ENCODE assay signal across 23 cellular contexts in genomic region chr17:4125552-4125951, GRCh38. TPM values are rescaled to one million over a fixed set of nuclear protein-coding genes. Genes with fewer than 3 reads are reported as not detected.
DNase-seq lines count a peak whose midpoint lies in the region; ATAC-seq lines count a peak whose summit lies in the region.
"Had no signal": no experiment of that assay in that cellular context is flagged by ENCODE, and none has a peak within 500 bp of the region (broad histone marks: within the 10 kb centered on the region; RNA-seq: fewer than 3 reads in every experiment).

No MANE protein-coding gene starts in this region.

- 86 to 90% methylated on average over 1 of the region's 1 CpG for WGBS in ectodermal cell, 2 experiments

- no peaks in the 10 kb centered on the region for H3K27me3 Mint-ChIP-seq in activated naive CD4-positive, alpha-beta T cell treated with anti-CD3 and anti-CD28 coated beads, Interleukin-2, amount 50 U/mL, for 24 hours
- no peaks in the 10 kb centered on the region for H3K27me3 Mint-ChIP-seq in activated naive CD4-positive, alpha-beta T cell treated with anti-CD3 and anti-CD28 coated beads, Interleukin-2, amount 10 ng/mL, durations not matched to agents 7 days and 5 days
- H3K27me3 Mint-ChIP-seq: activated CD8-positive, alpha-beta memory T cell treated with anti-CD3 and anti-CD28 coated beads, Interleukin-2, amount 10 ng/mL, durations not matched to agents 7 days and 5 days; stimulated activated naive B cell treated with anti-CD40 and anti-IgM and Interleukin-4, amounts not matched to agents 10 μg/mL and 1 μg/mL and 100 μg/mL, for 72 hours had no signal

- H3K27me3 ChIP-seq in Karpas-422 (ENCODE audit: low read length): no peaks in the 10 kb centered on the region
- H3K27me3 ChIP-seq in ectodermal cell (ENCODE audit: control insufficient read depth, insufficient read depth, low read length, poor library complexity, severe bottlenecking): no peaks in the 10 kb centered on the region
- H3K27me3 ChIP-seq: neutrophil had no signal

- H3K4me1 ChIP-seq in Karpas-422 (ENCODE audit: low read length): peaks cover 19% of the 10 kb centered on the region
- peaks cover 9% of the 10 kb centered on the region for H3K4me1 ChIP-seq in ectodermal cell (ENCODE audit: control insufficient read depth, insufficient read depth, low read length)

- no peaks in the 10 kb centered on the region for H4K20me1 ChIP-seq in Karpas-422 (ENCODE audit: insufficient read depth, low read depth, low read length)

- H3K9me3 ChIP-seq in Karpas-422 (ENCODE audit: low read length) (no peaks in the 10 kb centered on the region), ectodermal cell (ENCODE audit: control insufficient read depth, low read length) (no peaks in the 10 kb centered on the region)
- H3K9me3 ChIP-seq: left ventricle myocardium inferior, neutrophil had no signal

- no peaks in the 10 kb centered on the region for H3K9me3 Mint-ChIP-seq in activated naive CD4-positive, alpha-beta T cell treated with anti-CD3 and anti-CD28 coated beads, Interleukin-2, amount 50 U/mL, for 24 hours
- no peaks in the 10 kb centered on the region for H3K9me3 Mint-ChIP-seq in activated naive CD4-positive, alpha-beta T cell treated with anti-CD3 and anti-CD28 coated beads, Interleukin-2, amount 10 ng/mL, durations not matched to agents 7 days and 5 days
- H3K9me3 Mint-ChIP-seq in stimulated activated effector memory CD8-positive, alpha-beta T cell treated with anti-CD3 and anti-CD28 coated beads, Interleukin-12 subunit alpha, Interleukin-12 subunit beta, amount 100 ng/mL, for 72 hours: no peaks in the 10 kb centered on the region
- H3K9me3 Mint-ChIP-seq: stimulated activated naive B cell treated with anti-CD40 and anti-IgM and Interleukin-4, amounts not matched to agents 10 μg/mL and 1 μg/mL and 100 μg/mL, for 72 hours had no signal

- no peak overlapping the region for H3K9ac ChIP-seq in Karpas-422 (ENCODE audit: low read length)

- no peak overlapping the region for H3K4me2 ChIP-seq in Karpas-422 (ENCODE audit: low read depth, low read length, poor library complexity, severe bottlenecking)

- no peak for DNase-seq in activated naive CD4-positive, alpha-beta T cell treated with anti-CD3 and anti-CD28 coated beads, Interleukin-2, amount 10 ng/mL, durations not matched to agents 7 days and 5 days
- no peak for DNase-seq in Karpas-422
- no peak for DNase-seq in stimulated activated effector memory CD8-positive, alpha-beta T cell treated with anti-CD3 and anti-CD28 coated beads, Interleukin-12 subunit alpha, Interleukin-12 subunit beta, amount 100 ng/mL, for 72 hours (ENCODE audit: low spot score in 2 of 2)
- DNase-seq: activated CD8-positive, alpha-beta memory T cell treated with anti-CD3 and anti-CD28 coated beads, Interleukin-2, amount 10 ng/mL, durations not matched to agents 7 days and 5 days; activated effector memory CD4-positive, alpha-beta T cell treated with anti-CD3 and anti-CD28 coated beads, Interleukin-2, amount 50 U/mL, for 16 hours; anterior cingulate cortex; KG1; left ventricle myocardium inferior; midbrain; MV-4-11; NCI-H2171 treated with DMSO at 0.1 percent for 48 hours; NCI-H526 treated with DMSO at 0.1 percent for 48 hours; stimulated activated CD4-positive, alpha-beta T cell treated with anti-CD3 and anti-CD28 coated beads, Interleukin-2, amount 100 ng/mL, for 24 hours; stimulated activated naive B cell treated with anti-CD40 and anti-IgM and Interleukin-4, amounts not matched to agents 10 μg/mL and 1 μg/mL and 100 μg/mL, for 72 hours had no signal

- H3K36me3 Mint-ChIP-seq in activated naive CD4-positive, alpha-beta T cell treated with anti-CD3 and anti-CD28 coated beads, Interleukin-2, amount 50 U/mL, for 24 hours: peaks cover 10% of the 10 kb centered on the region
- peaks cover 23% of the 10 kb centered on the region for H3K36me3 Mint-ChIP-seq in activated naive CD4-positive, alpha-beta T cell treated with anti-CD3 and anti-CD28 coated beads, Interleukin-2, amount 10 ng/mL, durations not matched to agents 7 days and 5 days
- peaks cover 60% of the 10 kb centered on the region for H3K36me3 Mint-ChIP-seq in stimulated activated effector memory CD8-positive, alpha-beta T cell treated with anti-CD3 and anti-CD28 coated beads, Interleukin-12 subunit alpha, Interleukin-12 subunit beta, amount 100 ng/mL, for 72 hours

- H3K4me3 ChIP-seq in Karpas-422 (ENCODE audit: low read length): no peak overlapping the region
- no peak overlapping the region for H3K4me3 ChIP-seq in ectodermal cell (ENCODE audit: insufficient read depth, low read depth, low read length)
- H3K4me3 ChIP-seq: left ventricle myocardium inferior, skin epidermis had no signal

- H3K27ac ChIP-seq in Karpas-422 (ENCODE audit: low read length) (peak overlapping the region; percentile 23; the same call in 1 of the 2 replicates), ectodermal cell (ENCODE audit: insufficient read depth, low read depth, low read length, poor library complexity, severe bottlenecking) (peak overlapping the region; percentile 47)
- H3K27ac ChIP-seq: C4-2B, left ventricle myocardium inferior, skin epidermis had no signal

- H3K27ac Mint-ChIP-seq in activated naive CD4-positive, alpha-beta T cell treated with anti-CD3 and anti-CD28 coated beads, Interleukin-2, amount 50 U/mL, for 24 hours: peak overlapping the region; percentile 73
- no peak overlapping the region for H3K27ac Mint-ChIP-seq in activated naive CD4-positive, alpha-beta T cell treated with anti-CD3 and anti-CD28 coated beads, Interleukin-2, amount 10 ng/mL, durations not matched to agents 7 days and 5 days
- H3K27ac Mint-ChIP-seq in stimulated activated effector memory CD8-positive, alpha-beta T cell treated with anti-CD3 and anti-CD28 coated beads, Interleukin-12 subunit alpha, Interleukin-12 subunit beta, amount 100 ng/mL, for 72 hours: peak overlapping the region; percentile 39
- H3K27ac Mint-ChIP-seq: activated CD8-positive, alpha-beta memory T cell treated with anti-CD3 and anti-CD28 coated beads, Interleukin-2, amount 10 ng/mL, durations not matched to agents 7 days and 5 days had no signal

- H3K4me1 Mint-ChIP-seq in activated naive CD4-positive, alpha-beta T cell treated with anti-CD3 and anti-CD28 coated beads, Interleukin-2, amount 50 U/mL, for 24 hours: peaks cover 32% of the 10 kb centered on the region
- peaks cover 7% of the 10 kb centered on the region for H3K4me1 Mint-ChIP-seq in activated naive CD4-positive, alpha-beta T cell treated with anti-CD3 and anti-CD28 coated beads, Interleukin-2, amount 10 ng/mL, durations not matched to agents 7 days and 5 days
- peaks cover 29% of the 10 kb centered on the region for H3K4me1 Mint-ChIP-seq in stimulated activated effector memory CD8-positive, alpha-beta T cell treated with anti-CD3 and anti-CD28 coated beads, Interleukin-12 subunit alpha, Interleukin-12 subunit beta, amount 100 ng/mL, for 72 hours

- no peak for ATAC-seq in stimulated activated effector memory CD8-positive, alpha-beta T cell treated with anti-CD3 and anti-CD28 coated beads, Interleukin-12 subunit alpha, Interleukin-12 subunit beta, amount 100 ng/mL, for 72 hours
- ATAC-seq in GM19324 (IDR thresholded peaks at IDR 0.05; ENCODE audit: low FRiP score, unreplicated experiment) (no peak), GM21619 (IDR thresholded peaks at IDR 0.05; ENCODE audit: unreplicated experiment) (no peak), GM21360 (IDR thresholded peaks at IDR 0.05; ENCODE audit: unreplicated experiment) (no peak)
- ATAC-seq: activated CD4-positive, CD25-positive, alpha-beta regulatory T cell treated with anti-CD3 and anti-CD28 coated beads, Interleukin-2, amount 50 U/mL, for 24 hours; activated CD8-positive, alpha-beta memory T cell treated with anti-CD3 and anti-CD28 coated beads, Interleukin-2, amount 10 ng/mL, durations not matched to agents 7 days and 5 days; stimulated activated naive B cell treated with anti-CD40 and anti-IgM and Interleukin-4, amounts not matched to agents 10 μg/mL and 1 μg/mL and 100 μg/mL, for 72 hours had no signal

- H3K9me2 ChIP-seq in Karpas-422 (replicated peaks; ENCODE audit: insufficient read depth, low read length): no peaks in the 10 kb centered on the region

- no peak overlapping the region for H3K4me3 Mint-ChIP-seq in activated naive CD4-positive, alpha-beta T cell treated with anti-CD3 and anti-CD28 coated beads, Interleukin-2, amount 50 U/mL, for 24 hours
- H3K4me3 Mint-ChIP-seq in activated naive CD4-positive, alpha-beta T cell treated with anti-CD3 and anti-CD28 coated beads, Interleukin-2, amount 10 ng/mL, durations not matched to agents 7 days and 5 days: no peak overlapping the region
- H3K4me3 Mint-ChIP-seq in stimulated activated effector memory CD8-positive, alpha-beta T cell treated with anti-CD3 and anti-CD28 coated beads, Interleukin-12 subunit alpha, Interleukin-12 subunit beta, amount 100 ng/mL, for 72 hours: no peak overlapping the region
- H3K4me3 Mint-ChIP-seq: activated CD8-positive, alpha-beta memory T cell treated with anti-CD3 and anti-CD28 coated beads, Interleukin-2, amount 10 ng/mL, durations not matched to agents 7 days and 5 days; stimulated activated naive B cell treated with anti-CD40 and anti-IgM and Interleukin-4, amounts not matched to agents 10 μg/mL and 1 μg/mL and 100 μg/mL, for 72 hours had no signal

- CTCF ChIA-PET in activated naive CD4-positive, alpha-beta T cell treated with anti-CD3 and anti-CD28 coated beads, Interleukin-2, amount 10 ng/mL, durations not matched to agents 7 days and 5 days (lab: Charles Lee): no interaction called here

- H3K79me2 ChIP-seq in Karpas-422 (ENCODE audit: low read length): peaks cover 61% of the 10 kb centered on the region

- H2AFZ ChIP-seq in Karpas-422 (ENCODE audit: low read length): no peak overlapping the region

- peaks cover 11% of the 10 kb centered on the region for H3K36me3 ChIP-seq in Karpas-422 (ENCODE audit: insufficient read depth, low read length)
- H3K36me3 ChIP-seq in ectodermal cell (ENCODE audit: control insufficient read depth, insufficient read depth, low read length): peaks cover 3% of the 10 kb centered on the region

RNA-seq across cellular contexts. Expression of gene ZZEF1, which starts 17.3 kb away (rescaled TPM):
- 54.0 and 70.6 TPM in 2 replicates for total RNA-seq in Karpas-422 (2014; rRNA removed; shearing (Covaris generic); ENCODE audit: low replicate concordance)
- 12.2 TPM for polyA plus RNA-seq in ectodermal cell (2013, experiment 1 of 4)
- 13.6 TPM for polyA plus RNA-seq in ectodermal cell (2013, experiment 2 of 4)
- polyA plus RNA-seq in ectodermal cell (2013, experiment 3 of 4): 10.9 TPM
- polyA plus RNA-seq in ectodermal cell (2013, experiment 4 of 4): 12.0 TPM

RNA-seq across cellular contexts. Expression of gene CYB5D2, which starts 17.4 kb away (rescaled TPM):
- 4.9 and 14.5 TPM in 2 replicates for total RNA-seq in Karpas-422 (2014; rRNA removed; shearing (Covaris generic); ENCODE audit: low replicate concordance)
- polyA plus RNA-seq in ectodermal cell (2013, experiment 1 of 4): 21.0 TPM
- 22.1 TPM for polyA plus RNA-seq in ectodermal cell (2013, experiment 2 of 4)
- 16.3 TPM for polyA plus RNA-seq in ectodermal cell (2013, experiment 3 of 4)
- 19.1 TPM for polyA plus RNA-seq in ectodermal cell (2013, experiment 4 of 4)
